Comparison of ENCODE assay signal across 20 cellular contexts in the genomic region with DNA sequence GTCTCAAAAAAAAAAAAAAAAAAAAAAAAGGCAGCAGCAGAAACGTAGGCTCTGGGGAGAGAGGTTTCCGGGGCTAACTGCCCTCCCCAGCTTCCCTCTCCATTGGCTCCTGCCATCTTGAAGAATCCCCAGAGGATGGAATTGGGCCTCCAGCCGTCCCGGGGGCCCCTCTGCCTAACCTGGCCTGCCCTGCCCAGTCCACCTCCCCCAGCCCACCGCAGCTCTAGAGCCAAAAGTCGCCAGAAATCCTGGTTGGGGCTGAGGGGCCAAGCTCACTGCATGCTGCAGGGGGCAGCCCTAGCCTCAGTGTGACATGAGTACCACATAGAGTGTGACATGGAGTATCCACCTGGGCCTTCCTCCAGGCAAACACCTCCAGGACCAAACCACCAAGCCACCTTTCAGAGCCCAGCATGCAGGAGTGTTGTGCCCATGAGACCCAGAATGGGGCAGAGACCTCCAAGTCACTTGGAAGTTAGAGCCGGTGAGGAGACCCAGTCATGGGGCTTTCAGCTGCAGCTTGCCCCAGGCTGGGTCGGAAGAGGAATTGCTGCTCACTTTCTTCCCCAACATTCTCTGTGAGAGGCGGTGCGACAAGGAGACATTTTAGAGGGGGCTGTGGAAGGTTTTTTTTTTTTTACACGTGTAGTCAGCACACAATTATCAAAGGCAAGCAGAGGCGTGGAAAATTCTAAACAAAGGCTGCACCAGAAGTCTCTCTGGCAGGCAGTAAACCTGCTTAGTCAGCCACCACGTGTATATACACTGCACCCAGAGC. TPM values are rescaled to one million over a fixed set of nuclear protein-coding genes. Genes with fewer than 3 reads are reported as not detected.
DNase-seq lines count a peak whose midpoint lies in the region; ATAC-seq and TF ChIP-seq lines count a peak whose summit lies in the region.
"Had no signal": no experiment of that assay in that cellular context is flagged by ENCODE, and none has a peak within 500 bp of the region (broad histone marks: within the 10 kb centered on the region; RNA-seq: fewer than 3 reads in every experiment).

No MANE protein-coding gene starts in this region.

- no peak overlapping the region for H3K4me2 ChIP-seq in OCI-LY1 (ENCODE audit: low read length)

- no peak for DNase-seq in activated naive CD4-positive, alpha-beta T cell treated with anti-CD3 and anti-CD28 coated beads for 36 hours
- no peak for DNase-seq in activated naive CD4-positive, alpha-beta T cell (lab: John Stamatoyannopoulos, UW)
- DNase-seq in dorsolateral prefrontal cortex = peak in 1 of 10 donors; percentile 27
- no peak for DNase-seq in HuH-7.5 (ENCODE audit: low spot score)
- DNase-seq: activated CD4-positive, alpha-beta T cell treated with anti-CD3 and anti-CD28 coated beads for 36 hours; CD4-positive, CD25-positive, alpha-beta regulatory T cell; DMS53; erythroblast; gastrocnemius medialis; Kasumi-1; naive thymus-derived CD8-positive, alpha-beta T cell; NCI-H1048; NCI-H2029 treated with DMSO at 0.1 percent for 48 hours; NCI-H446; stimulated activated CD4-positive, alpha-beta T cell treated with anti-CD3 and anti-CD28 coated beads, Interleukin-2, amount 100 ng/mL, for 24 hours had no signal

- no peaks in the 10 kb centered on the region for H3K4me1 Mint-ChIP-seq in activated naive CD4-positive, alpha-beta T cell treated with anti-CD3 and anti-CD28 coated beads for 36 hours (ENCODE audit: low read depth)
- peaks cover 26% of the 10 kb centered on the region for H3K4me1 Mint-ChIP-seq in stimulated activated memory B cell treated with anti-CD40 and anti-IgM and Interleukin-4, amounts not matched to agents 10 μg/mL and 1 μg/mL and 100 μg/mL, for 72 hours
- H3K4me1 Mint-ChIP-seq: activated CD4-positive, alpha-beta T cell treated with anti-CD3 and anti-CD28 coated beads for 36 hours; CD4-positive, CD25-positive, alpha-beta regulatory T cell; naive thymus-derived CD8-positive, alpha-beta T cell had no signal

- no peaks in the 10 kb centered on the region for H4K20me1 ChIP-seq in OCI-LY1 (ENCODE audit: insufficient read depth, low read length)

- no peak overlapping the region for H2AFZ ChIP-seq in OCI-LY1 (ENCODE audit: low read length)

- no peak for ATAC-seq in stimulated activated memory B cell treated with anti-CD40 and anti-IgM and Interleukin-4, amounts not matched to agents 10 μg/mL and 1 μg/mL and 100 μg/mL, for 72 hours
- ATAC-seq in GM18858 (IDR thresholded peaks at IDR 0.05; ENCODE audit: unreplicated experiment) (no peak), GM19455 (IDR thresholded peaks at IDR 0.05; ENCODE audit: unreplicated experiment) (no peak)
- ATAC-seq: gastrocnemius medialis had no signal

- H3K27me3 ChIP-seq in OCI-LY1 (ENCODE audit: insufficient read depth, low read length) (no peaks in the 10 kb centered on the region), dorsolateral prefrontal cortex (no peaks in the 10 kb centered on the region)
- H3K27me3 ChIP-seq: gastrocnemius medialis had no signal

- H3F3A ChIP-seq in OCI-LY1 (ENCODE audit: insufficient read depth, low read length) = no peaks in the 10 kb centered on the region

- peaks cover 32% of the 10 kb centered on the region for H3K36me3 Mint-ChIP-seq in activated naive CD4-positive, alpha-beta T cell treated with anti-CD3 and anti-CD28 coated beads for 36 hours (ENCODE audit: low read depth)
- peaks cover 48% of the 10 kb centered on the region for H3K36me3 Mint-ChIP-seq in stimulated activated memory B cell treated with anti-CD40 and anti-IgM and Interleukin-4, amounts not matched to agents 10 μg/mL and 1 μg/mL and 100 μg/mL, for 72 hours

- H3K79me2 ChIP-seq in OCI-LY1 (ENCODE audit: insufficient read depth, low read length) = no peaks in the 10 kb centered on the region

- no peaks in the 10 kb centered on the region for H3K9me3 ChIP-seq in OCI-LY1 (ENCODE audit: low read length)
- H3K9me3 ChIP-seq: gastrocnemius medialis had no signal

- H3K9me2 ChIP-seq in OCI-LY1 (ENCODE audit: low read depth, low read length) = no peaks in the 10 kb centered on the region

- H3K9me3 Mint-ChIP-seq in activated naive CD4-positive, alpha-beta T cell treated with anti-CD3 and anti-CD28 coated beads for 36 hours = no peaks in the 10 kb centered on the region
- H3K9me3 Mint-ChIP-seq in stimulated activated memory B cell treated with anti-CD40 and anti-IgM and Interleukin-4, amounts not matched to agents 10 μg/mL and 1 μg/mL and 100 μg/mL, for 72 hours = no peaks in the 10 kb centered on the region
- H3K9me3 Mint-ChIP-seq: CD4-positive, CD25-positive, alpha-beta regulatory T cell; naive thymus-derived CD8-positive, alpha-beta T cell had no signal

- no peak overlapping the region for H3K9ac ChIP-seq in OCI-LY1 (ENCODE audit: low read length)

- no peaks in the 10 kb centered on the region for H3K27me3 Mint-ChIP-seq in activated naive CD4-positive, alpha-beta T cell treated with anti-CD3 and anti-CD28 coated beads for 36 hours (ENCODE audit: low read depth)
- no peaks in the 10 kb centered on the region for H3K27me3 Mint-ChIP-seq in stimulated activated memory B cell treated with anti-CD40 and anti-IgM and Interleukin-4, amounts not matched to agents 10 μg/mL and 1 μg/mL and 100 μg/mL, for 72 hours
- H3K27me3 Mint-ChIP-seq: activated CD4-positive, alpha-beta T cell treated with anti-CD3 and anti-CD28 coated beads for 36 hours; CD4-positive, CD25-positive, alpha-beta regulatory T cell; naive thymus-derived CD8-positive, alpha-beta T cell had no signal

- TF ChIP-seq CTCF in OCI-LY1 (IDR thresholded peaks at IDR 0.05; ENCODE audit: low read length) (peak; percentile 32; the same call in 1 of the 2 replicates), dorsolateral prefrontal cortex (IDR thresholded peaks at IDR 0.05 in 54 of 56, conservative IDR thresholded peaks at IDR 0.05 in 2 of 56; ENCODE audit: low read depth in 1 of 56, partially characterized antibody in 56 of 56) (peak in 19 of 56 donors; percentile 6 to 43 (median 16))

- intact Hi-C loops in activated naive CD4-positive, alpha-beta T cell treated with anti-CD3 and anti-CD28 coated beads for 36 hours (cut with micrococcal nuclease) = loop anchor here (1.0 kb wide), 1 partner anchor 41 kb away; no protein-coding TSS in a partner anchor
- intact Hi-C loops in dorsolateral prefrontal cortex (cut with DNase I) = loop anchor here in 1 of 2 donors (5.0 kb wide), 1 partner anchor 47 kb away; no protein-coding TSS in a partner anchor

- no peak overlapping the region for H3K27ac ChIP-seq in OCI-LY1 (ENCODE audit: low read depth, low read length, poor library complexity, severe bottlenecking)
- peak overlapping the region in 52 of 59 donors; percentile 2 to 87 (median 62) for H3K27ac ChIP-seq in dorsolateral prefrontal cortex
- H3K27ac ChIP-seq: gastrocnemius medialis had no signal

- H3K4me1 ChIP-seq in OCI-LY1 (ENCODE audit: insufficient read depth, low read length, severe bottlenecking) = peaks cover 6% of the 10 kb centered on the region
- H3K4me1 ChIP-seq: gastrocnemius medialis had no signal

- H3K36me3 ChIP-seq in OCI-LY1 (ENCODE audit: insufficient read depth, low read length) = peaks cover 94% of the 10 kb centered on the region

- no peak overlapping the region for H3K4me3 Mint-ChIP-seq in activated naive CD4-positive, alpha-beta T cell treated with anti-CD3 and anti-CD28 coated beads for 36 hours
- no peak overlapping the region for H3K4me3 Mint-ChIP-seq in stimulated activated memory B cell treated with anti-CD40 and anti-IgM and Interleukin-4, amounts not matched to agents 10 μg/mL and 1 μg/mL and 100 μg/mL, for 72 hours
- H3K4me3 Mint-ChIP-seq: activated CD4-positive, alpha-beta T cell treated with anti-CD3 and anti-CD28 coated beads for 36 hours; CD4-positive, CD25-positive, alpha-beta regulatory T cell; naive thymus-derived CD8-positive, alpha-beta T cell had no signal

- H3K4me3 ChIP-seq in OCI-LY1 (ENCODE audit: low read depth, low read length, poor library complexity, severe bottlenecking) = no peak overlapping the region
- H3K4me3 ChIP-seq in dorsolateral prefrontal cortex = no peak overlapping the region
- H3K4me3 ChIP-seq: gastrocnemius medialis had no signal

- peak overlapping the region; percentile 36 for H3K27ac Mint-ChIP-seq in activated naive CD4-positive, alpha-beta T cell treated with anti-CD3 and anti-CD28 coated beads for 36 hours
- H3K27ac Mint-ChIP-seq in stimulated activated memory B cell treated with anti-CD40 and anti-IgM and Interleukin-4, amounts not matched to agents 10 μg/mL and 1 μg/mL and 100 μg/mL, for 72 hours = peak overlapping the region; percentile 13

- CTCF ChIA-PET in activated naive CD4-positive, alpha-beta T cell treated with anti-CD3 and anti-CD28 coated beads for 36 hours (lab: Charles Lee) = interaction anchor here (1.4 kb wide), 1 partner anchor 41 kb away, joined by 5 read pairs; no protein-coding TSS in a partner anchor

RNA-seq across cellular contexts. Expression of a gene that starts 17.6 kb away (rescaled TPM):
- total RNA-seq in activated naive CD4-positive, alpha-beta T cell treated with anti-CD3 and anti-CD28 coated beads for 36 hours = 100 to 1,000 TPM; 312 to 316 TPM
- total RNA-seq in dorsolateral prefrontal cortex = 100 to 1,000 TPM in 114 of 120 experiments, 10 to 100 TPM in 6; 51.8 to 687 (median 224) TPM
- total RNA-seq: A673 had no signal

RNA-seq across cellular contexts. Expression of a gene that starts 37.6 kb away (rescaled TPM):
- total RNA-seq in activated naive CD4-positive, alpha-beta T cell treated with anti-CD3 and anti-CD28 coated beads for 36 hours = 100 to 1,000 TPM; 114 to 115 TPM
- total RNA-seq in dorsolateral prefrontal cortex = 10 to 100 TPM; 26.4 to 51.1 (median 35.9) TPM

RNA-seq across cellular contexts. Expression of a gene that starts 54.4 kb away (rescaled TPM):
- total RNA-seq in activated naive CD4-positive, alpha-beta T cell treated with anti-CD3 and anti-CD28 coated beads for 36 hours = 1,000 to 10,000 TPM; 4,594 to 4,738 TPM
- total RNA-seq in dorsolateral prefrontal cortex = 100 to 1,000 TPM; 441 to 866 (median 635) TPM

Comparison
In these comparisons a context has a peak if more than half of its experiments do, and no peak if none do; other contexts are left out.
1. RNA of a gene that starts 54.4 kb away (total RNA-seq): 4,594 to 4,738 TPM in activated naive CD4-positive, alpha-beta T cell treated with anti-CD3 and anti-CD28 coated beads for 36 hours; 441 to 866 TPM in dorsolateral prefrontal cortex; every median in the first group is over 4 times any median in the second.